Comparison of ENCODE assay signal across 12 cellular contexts in genomic region chr17:12973496-12974318, GRCh38. TPM values are rescaled to one million over a fixed set of nuclear protein-coding genes. Genes with fewer than 3 reads are reported as not detected.
DNase-seq lines count a peak whose midpoint lies in the region; ATAC-seq, FAIRE-seq and TF ChIP-seq lines count a peak whose summit lies in the region.
"Had no signal": no experiment of that assay in that cellular context is flagged by ENCODE, and none has a peak within 500 bp of the region (broad histone marks: within the 10 kb centered on the region; RNA-seq: fewer than 3 reads in every experiment).

No MANE protein-coding gene starts in this region.

- no TSS peak for BruUV-seq in HepG2 (replicated peaks; lab: Mats Ljungman, UMichigan)

- H3K4me3 ChIP-seq in liver (ENCODE audit: low read depth in 1 of 3, low read length in 3 of 3) (peak overlapping the region in 2 of 3 donors; percentile 43 to 44), HepG2 (replicated peaks in 1 of 3; ENCODE audit: insufficient read depth in 1 of 3, low read depth in 2 of 3, low read length in 3 of 3) (no peak overlapping the region), gastroesophageal sphincter (peak overlapping the region; percentile 34 to 51), WERI-Rb-1 (ENCODE audit: low read depth, low read length) (no peak overlapping the region)

- DNase-seq in HepG2 (ENCODE audit: low spot score) (no peak), neural crest cell (ENCODE audit: low read depth, low spot score) (peak; percentile 16), WERI-Rb-1 (no peak)
- no peak for DNase-seq in stimulated activated naive CD8-positive, alpha-beta T cell treated with anti-CD3 and anti-CD28 coated beads, Interleukin-15, amount 100 ng/mL, for 72 hours
- no peak for DNase-seq in activated T-cell treated with anti-CD3 and anti-CD28 coated beads, Interleukin-2, amount 50 U/mL, for 48 hours
- DNase-seq: NCI-H2227 treated with DMSO at 0.1 percent for 48 hours had no signal

- TF ChIP-seq CTCF in liver (IDR thresholded peaks at IDR 0.05; ENCODE audit: low read depth, low read length, missing input control) = no peak
- TF ChIP-seq CTCF in HepG2 (CRISPR knock-in tag; IDR thresholded peaks at IDR 0.05) = no peak
- no peak for TF ChIP-seq CTCF in gastroesophageal sphincter (IDR thresholded peaks at IDR 0.05)
- no peak for TF ChIP-seq CTCF in neural crest cell (conservative IDR thresholded peaks at IDR 0.05)
- no peak for TF ChIP-seq CTCF in WERI-Rb-1 (IDR thresholded peaks at IDR 0.05; ENCODE audit: low read depth, low read length)

- H3K27me3 Mint-ChIP-seq in neural crest cell (ENCODE audit: low read depth) = peaks cover 13% of the 10 kb centered on the region
- H3K27me3 Mint-ChIP-seq in stimulated activated naive CD8-positive, alpha-beta T cell treated with anti-CD3 and anti-CD28 coated beads, Interleukin-15, amount 100 ng/mL, for 72 hours = peaks cover 48% of the 10 kb centered on the region

- H3K4me2 ChIP-seq in HepG2 (ENCODE audit: low read depth, low read length) = no peak overlapping the region

- ATAC-seq in HepG2 (no peak), gastroesophageal sphincter (peak; percentile 67), HG02885 (IDR thresholded peaks at IDR 0.05; ENCODE audit: poor library complexity, unreplicated experiment) (no peak)
- no peak for ATAC-seq in stimulated activated naive CD8-positive, alpha-beta T cell treated with anti-CD3 and anti-CD28 coated beads, Interleukin-15, amount 100 ng/mL, for 72 hours
- ATAC-seq: activated CD4-positive, CD25-positive, alpha-beta regulatory T cell treated with anti-CD3 and anti-CD28 coated beads, Interleukin-2, amount 50 U/mL, for 24 hours had no signal

- no peaks in the 10 kb centered on the region for H3K9me3 Mint-ChIP-seq in neural crest cell
- no peaks in the 10 kb centered on the region for H3K9me3 Mint-ChIP-seq in stimulated activated naive CD8-positive, alpha-beta T cell treated with anti-CD3 and anti-CD28 coated beads, Interleukin-15, amount 100 ng/mL, for 72 hours
- H3K9me3 Mint-ChIP-seq: dendritic cell treated with granulocyte-macrophage colony-stimulating factor and Interleukin-4, amounts not matched to agents 40 ng/mL and 50 ng/mL, for 4 days had no signal

- H3K27me3 ChIP-seq in liver (ENCODE audit: control insufficient read depth in 4 of 4, insufficient read depth in 4 of 4, low read length in 3 of 4) = no peaks in the 10 kb centered on the region
- no peaks in the 10 kb centered on the region; a peak in 1 of 5 replicates for H3K27me3 ChIP-seq in HepG2 (ENCODE audit: control insufficient read depth in 1 of 2, insufficient read depth in 2 of 2, low read length in 2 of 2)
- no peaks in the 10 kb centered on the region for H3K27me3 ChIP-seq in gastroesophageal sphincter
- H3K27me3 ChIP-seq in WERI-Rb-1 (ENCODE audit: insufficient read depth, low read depth, severe bottlenecking) = no peaks in the 10 kb centered on the region

- H3K9me3 ChIP-seq in liver (ENCODE audit: control insufficient read depth in 4 of 4, low read length in 3 of 4) (no peaks in the 10 kb centered on the region), HepG2 (ENCODE audit: low read length) (no peaks in the 10 kb centered on the region), gastroesophageal sphincter (no peaks in the 10 kb centered on the region), WERI-Rb-1 (ENCODE audit: severe bottlenecking) (no peaks in the 10 kb centered on the region)
- H3K9me3 ChIP-seq: tibial nerve had no signal

- intact Hi-C loops in HepG2 (cut with micrococcal nuclease; ENCODE audit: unreplicated experiment) = no loop called here

- H2AFZ ChIP-seq in HepG2 (ENCODE audit: low read length) = no peak overlapping the region

- H3K9ac ChIP-seq in liver (ENCODE audit: low read depth in 1 of 2, low read length in 2 of 2) (no peak overlapping the region), HepG2 (ENCODE audit: insufficient read depth, low read depth, low read length) (no peak overlapping the region)

- no peak for FAIRE-seq in HepG2 (lab: Jason Lieb, UNC)

- TF ChIP-seq RAD21 in liver (IDR thresholded peaks at IDR 0.05) = no peak
- TF ChIP-seq RAD21 in HepG2 (CRISPR knock-in tag; IDR thresholded peaks at IDR 0.05) = no peak

- no peak overlapping the region for H3K4me3 Mint-ChIP-seq in neural crest cell
- no peak overlapping the region for H3K4me3 Mint-ChIP-seq in stimulated activated naive CD8-positive, alpha-beta T cell treated with anti-CD3 and anti-CD28 coated beads, Interleukin-15, amount 100 ng/mL, for 72 hours
- H3K4me3 Mint-ChIP-seq: dendritic cell treated with granulocyte-macrophage colony-stimulating factor and Interleukin-4, amounts not matched to agents 40 ng/mL and 50 ng/mL, for 4 days had no signal

- TF ChIP-seq POLR2A in HepG2 (IDR thresholded peaks at IDR 0.05; ENCODE audit: insufficient read depth in 1 of 2, low read depth in 2 of 2, low read length in 2 of 2) (no peak), gastroesophageal sphincter (IDR thresholded peaks at IDR 0.05) (no peak)

- CTCF ChIA-PET in HepG2 (lab: Yijun Ruan, JAX; ENCODE audit: low intra/inter-chr PET ratio, low total read pairs) = no interaction called here

- POLR2A ChIA-PET in HepG2 (lab: Yijun Ruan, JAX) = no interaction called here

- H3K36me3 ChIP-seq in liver (ENCODE audit: control insufficient read depth in 4 of 4, insufficient read depth in 3 of 4, low read depth in 1 of 4, low read length in 3 of 4) (no peaks in the 10 kb centered on the region), HepG2 (replicated peaks in 1 of 2; ENCODE audit: control insufficient read depth in 1 of 2, insufficient read depth in 2 of 2, low read length in 2 of 2) (no peaks in the 10 kb centered on the region), gastroesophageal sphincter (no peaks in the 10 kb centered on the region), WERI-Rb-1 (no peaks in the 10 kb centered on the region)
- H3K36me3 ChIP-seq: tibial nerve had no signal

- H3K4me1 Mint-ChIP-seq in neural crest cell = peaks cover 6% of the 10 kb centered on the region
- H3K4me1 Mint-ChIP-seq in stimulated activated naive CD8-positive, alpha-beta T cell treated with anti-CD3 and anti-CD28 coated beads, Interleukin-15, amount 100 ng/mL, for 72 hours = peaks cover 6% of the 10 kb centered on the region

- H3K36me3 Mint-ChIP-seq in neural crest cell (ENCODE audit: low read depth) = peaks cover 2% of the 10 kb centered on the region

- H3K27ac ChIP-seq in liver (ENCODE audit: low read depth in 1 of 2, low read length in 2 of 2) = no peak overlapping the region
- H3K27ac ChIP-seq in HepG2 (ENCODE audit: extremely low read length, insufficient read depth, low read length) = no peak overlapping the region
- peak overlapping the region in 1 of 4 donors; percentile 57 for H3K27ac ChIP-seq in gastroesophageal sphincter
- H3K27ac ChIP-seq in WERI-Rb-1 = no peak overlapping the region
- H3K27ac ChIP-seq: tibial nerve had no signal

- no peaks in the 10 kb centered on the region for H4K20me1 ChIP-seq in HepG2 (ENCODE audit: insufficient read depth, low read length)

- no peaks in the 10 kb centered on the region for H3K79me2 ChIP-seq in HepG2 (ENCODE audit: insufficient read depth, low read length)

- in situ Hi-C loops in HepG2 (cut with HindIII; ENCODE audit: extremely low pct_ligation_motif_present, low pct_unique_long_range_greater_than_20kb) = no loop called here

- 14% methylated on average over 43 of the region's 43 CpGs for WGBS in liver
- WGBS in HepG2 (ENCODE audit: low lambda C conversion rate) = 72% methylated on average over 9 of the region's 43 CpGs
- WGBS in gastroesophageal sphincter (ENCODE audit: low coverage in 1 of 2), 2 donors = no CpG with 5 or more reads among the region's 43 CpGs

- no peak overlapping the region for H3K27ac Mint-ChIP-seq in neural crest cell (ENCODE audit: unreplicated experiment)
- H3K27ac Mint-ChIP-seq in stimulated activated naive CD8-positive, alpha-beta T cell treated with anti-CD3 and anti-CD28 coated beads, Interleukin-15, amount 100 ng/mL, for 72 hours = no peak overlapping the region
- H3K27ac Mint-ChIP-seq: dendritic cell treated with granulocyte-macrophage colony-stimulating factor and Interleukin-4, amounts not matched to agents 40 ng/mL and 50 ng/mL, for 4 days had no signal

- no peak for TF ChIP-seq EP300 in HepG2 (IDR thresholded peaks at IDR 0.05; ENCODE audit: low read depth in 2 of 2, low read length in 2 of 2)
- TF ChIP-seq EP300 in HepG2 (CRISPR knock-in tag; IDR thresholded peaks at IDR 0.05; ENCODE audit: borderline replicate concordance) = no peak
- no peak for TF ChIP-seq EP300 in gastroesophageal sphincter (IDR thresholded peaks at IDR 0.05)

- peaks cover 2 to 13% (median 5%) of the 10 kb centered on the region in 4 donors for H3K4me1 ChIP-seq in liver (ENCODE audit: control insufficient read depth in 4 of 4, insufficient read depth in 4 of 4, low read length in 3 of 4)
- H3K4me1 ChIP-seq in HepG2 (ENCODE audit: insufficient read depth, low read length) = no peaks in the 10 kb centered on the region
- H3K4me1 ChIP-seq in gastroesophageal sphincter = peaks cover 0 to 13% (median 0%) of the 10 kb centered on the region in 3 donors

RNA-seq across cellular contexts. Expression of gene ELAC2, which starts 44.1 kb away (rescaled TPM):
- total RNA-seq in liver (10 to 100 TPM; 33.3 to 54.1 TPM), HepG2 (2016; rRNA removed; fragmentation: Illumina TruSeq; extraction: Trizol) (42.9 and 50.4 TPM in 2 replicates), gastroesophageal sphincter (10 to 100 TPM; 54.9 to 97.1 (median 72.2) TPM), neural crest cell (65.8 and 66.9 TPM in 2 replicates)
- polyA plus RNA-seq in liver (10 to 100 TPM; 26.5 to 39.0 TPM), HepG2 (2011; rRNA removed) (35.6 and 45.1 TPM in 2 replicates)
- 6.8 and 7.4 TPM in 2 replicates for total RNA-seq in HepG2 (2016; cell fraction: cytosol; rRNA removed; fragmentation: Illumina TruSeq; extraction: Trizol; ENCODE audit: low read depth)
- total RNA-seq in HepG2 (2016; cell fraction: insoluble cytoplasmic fraction; rRNA removed; fragmentation: Illumina TruSeq; extraction: Trizol) = 38.0 and 55.2 TPM in 2 replicates
- 14.0 and 16.1 TPM in 2 replicates for total RNA-seq in HepG2 (2016; cell fraction: membrane; rRNA removed; fragmentation: Illumina TruSeq; extraction: Trizol)
- total RNA-seq in HepG2 (2016; cell fraction: nucleus; rRNA removed; fragmentation: Illumina TruSeq; extraction: Trizol) = 48.8 and 59.2 TPM in 2 replicates
- 30.3 and 39.0 TPM in 2 replicates for polyA plus RNA-seq in HepG2 (2011; cell fraction: cytosol; rRNA removed)
- polyA plus RNA-seq in HepG2 (2011; cell fraction: nucleus; rRNA removed) = 95.9 and 116 TPM in 2 replicates
- polyA plus RNA-seq in HepG2 (2012) = 21.6 and 29.3 TPM in 2 replicates
- 4.0 and 5.6 TPM in 2 replicates for polyA plus RNA-seq in HepG2 (2016; cell fraction: cytosol; fragmentation: Illumina TruSeq; extraction: Trizol; ENCODE audit: low read depth)
- polyA plus RNA-seq in HepG2 (2016; cell fraction: insoluble cytoplasmic fraction; fragmentation: Illumina TruSeq; extraction: Trizol; ENCODE audit: low read depth) = 33.5 and 45.6 TPM in 2 replicates
- 8.1 and 11.5 TPM in 2 replicates for polyA plus RNA-seq in HepG2 (2016; cell fraction: membrane; fragmentation: Illumina TruSeq; extraction: Trizol; ENCODE audit: low read depth)
- 86.8 and 92.4 TPM in 2 replicates for polyA plus RNA-seq in HepG2 (2016; cell fraction: nucleus; fragmentation: Illumina TruSeq; extraction: Trizol; ENCODE audit: insufficient read depth, low read depth)
- polyA minus RNA-seq in HepG2 (2011; rRNA and poly(A)+ RNA removed; ENCODE audit: low replicate concordance) = 155 and 322 TPM in 2 replicates
- 23.6 and 23.8 TPM in 2 replicates for polyA minus RNA-seq in HepG2 (2011; cell fraction: cytosol; rRNA and poly(A)+ RNA removed)
- polyA minus RNA-seq in HepG2 (2011; cell fraction: nucleus; rRNA and poly(A)+ RNA removed) = 42.5 and 49.9 TPM in 2 replicates

Comparison
In these comparisons a context has a peak if more than half of its experiments do, and no peak if none do; other contexts are left out.
1. H3K4me3 ChIP-seq: peak in liver (2 of 3) and gastroesophageal sphincter (2 of 2); none in HepG2 (0 of 3) and WERI-Rb-1 (single experiment).